Comparison of ENCODE assay signal across 2 cellular contexts in the genomic region with DNA sequence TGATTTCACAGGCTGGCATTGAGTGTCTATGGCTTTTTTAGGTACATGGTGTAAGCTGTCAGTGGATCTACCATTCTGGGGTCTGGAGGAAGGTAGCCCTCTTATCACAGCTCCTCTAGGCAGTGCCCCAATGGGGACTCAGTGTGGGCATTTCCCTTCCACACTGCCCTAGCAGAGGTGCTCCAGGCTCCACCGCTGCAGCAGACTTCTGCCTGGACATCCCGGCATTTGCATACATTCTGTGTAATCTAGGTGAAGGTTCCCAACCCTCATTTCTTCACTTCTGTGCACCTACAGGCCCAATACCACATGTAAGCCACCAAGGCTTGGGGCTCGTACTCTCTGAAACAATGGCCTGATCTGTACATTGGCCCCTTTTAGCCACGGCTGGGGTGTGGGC.
TF ChIP-seq lines count a peak whose summit lies in the region.

No MANE protein-coding gene starts in this region.

TF ChIP-seq in IMR-90, 13 proteins besides CTCF, POLR2A, EP300 and RAD21:
- TF ChIP-seq RFX5 (IDR thresholded peaks at IDR 0.05; ENCODE audit: low read depth, low read length), result no peak
- no peak for TF ChIP-seq FOS (IDR thresholded peaks at IDR 0.05; ENCODE audit: low read depth, low read length)
- TF ChIP-seq MXI1 (IDR thresholded peaks at IDR 0.05; ENCODE audit: borderline replicate concordance, low read depth, low read length), result no peak
- TF ChIP-seq CEBPB (IDR thresholded peaks at IDR 0.05; ENCODE audit: low read depth, low read length), result no peak
- TF ChIP-seq CHD1 (IDR thresholded peaks at IDR 0.05; ENCODE audit: low read depth, low read length), result no peak
- TF ChIP-seq NFE2L2 (IDR thresholded peaks at IDR 0.05; ENCODE audit: low read depth, low read length), result no peak
- TF ChIP-seq, protein P1, sequence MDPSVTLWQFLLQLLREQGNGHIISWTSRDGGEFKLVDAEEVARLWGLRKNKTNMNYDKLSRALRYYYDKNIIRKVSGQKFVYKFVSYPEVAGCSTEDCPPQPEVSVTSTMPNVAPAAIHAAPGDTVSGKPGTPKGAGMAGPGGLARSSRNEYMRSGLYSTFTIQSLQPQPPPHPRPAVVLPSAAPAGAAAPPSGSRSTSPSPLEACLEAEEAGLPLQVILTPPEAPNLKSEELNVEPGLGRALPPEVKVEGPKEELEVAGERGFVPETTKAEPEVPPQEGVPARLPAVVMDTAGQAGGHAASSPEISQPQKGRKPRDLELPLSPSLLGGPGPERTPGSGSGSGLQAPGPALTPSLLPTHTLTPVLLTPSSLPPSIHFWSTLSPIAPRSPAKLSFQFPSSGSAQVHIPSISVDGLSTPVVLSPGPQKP (IDR thresholded peaks at IDR 0.05; ENCODE audit: borderline replicate concordance, low read depth, low read length), result no peak
- TF ChIP-seq RCOR1 (IDR thresholded peaks at IDR 0.05; ENCODE audit: insufficient replicate concordance, low read length), result no peak
- no peak for TF ChIP-seq SMC3 (IDR thresholded peaks at IDR 0.05; ENCODE audit: low read depth, low read length)
- TF ChIP-seq MAZ (IDR thresholded peaks at IDR 0.05; ENCODE audit: borderline replicate concordance, low read depth, low read length), result no peak
- TF ChIP-seq BHLHE40 (IDR thresholded peaks at IDR 0.05; ENCODE audit: low read depth, low read length), result no peak
- TF ChIP-seq, protein P2, sequence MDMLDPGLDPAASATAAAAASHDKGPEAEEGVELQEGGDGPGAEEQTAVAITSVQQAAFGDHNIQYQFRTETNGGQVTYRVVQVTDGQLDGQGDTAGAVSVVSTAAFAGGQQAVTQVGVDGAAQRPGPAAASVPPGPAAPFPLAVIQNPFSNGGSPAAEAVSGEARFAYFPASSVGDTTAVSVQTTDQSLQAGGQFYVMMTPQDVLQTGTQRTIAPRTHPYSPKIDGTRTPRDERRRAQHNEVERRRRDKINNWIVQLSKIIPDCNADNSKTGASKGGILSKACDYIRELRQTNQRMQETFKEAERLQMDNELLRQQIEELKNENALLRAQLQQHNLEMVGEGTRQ (IDR thresholded peaks at IDR 0.05; ENCODE audit: low read depth, low read length), result no peak
TF ChIP-seq in IMR-90: peak in this region for 0.

TF ChIP-seq in GM12878, 131 proteins besides CTCF, POLR2A, EP300 and RAD21:
- TF ChIP-seq JUND (IDR thresholded peaks at IDR 0.05; ENCODE audit: low read depth, low read length) (no peak), POU2F2 (IDR thresholded peaks at IDR 0.05; ENCODE audit: borderline replicate concordance, low read depth, low read length) (peak; percentile 75; the same call in 1 of the 3 replicates), CBX5 (IDR thresholded peaks at IDR 0.05; ENCODE audit: low read depth) (peak; percentile 71; the same call in 1 of the 2 replicates)
